ENCODE assay signal across 25 cellular contexts in genomic region chr9:13675638-13676000, GRCh38.
DNase-seq lines count a peak whose midpoint lies in the region; ATAC-seq, FAIRE-seq and TF ChIP-seq lines count a peak whose summit lies in the region.
"Had no signal": no experiment of that assay in that cellular context is flagged by ENCODE, and none has a peak within 500 bp of the region (broad histone marks: within the 10 kb centered on the region; RNA-seq: fewer than 3 reads in every experiment).

No MANE protein-coding gene starts in this region.

- FAIRE-seq in GM12892 (lab: Jason Lieb, UNC): no peak
- FAIRE-seq: A549, GM12878, HepG2, K562 had no signal

- no peak overlapping the region for H3K4me3 Mint-ChIP-seq in endodermal cell
- H3K4me3 Mint-ChIP-seq: CD4-positive, alpha-beta T cell had no signal

- WGBS in endodermal cell (ENCODE audit: insufficient coverage in 1 of 2, insufficient read length in 1 of 2), 2 experiments: 17 to 32% methylated on average over 2 of the region's 2 CpGs
- WGBS in right cardiac atrium: 34% methylated on average over 2 of the region's 2 CpGs
- 50 to 80% methylated on average over 2 of the region's 2 CpGs for WGBS in transverse colon (ENCODE audit: low coverage in 1 of 2), 2 donors

- H3K9me3 Mint-ChIP-seq in endodermal cell: no peaks in the 10 kb centered on the region

- H3K4me3 ChIP-seq in endodermal cell (ENCODE audit: low read length) (no peak overlapping the region), right cardiac atrium (ENCODE audit: low read length) (no peak overlapping the region), BE2C (ENCODE audit: low read depth, low read length) (no peak overlapping the region), transverse colon (no peak overlapping the region)
- H3K4me3 ChIP-seq: A549, GM12878, GM23248, K562, MG63, SK-N-MC had no signal

- no peak overlapping the region for H3K27ac ChIP-seq in endodermal cell (ENCODE audit: low read depth, low read length)
- no peak overlapping the region for H3K27ac ChIP-seq in right cardiac atrium (ENCODE audit: low read length)
- no peak overlapping the region for H3K27ac ChIP-seq in transverse colon
- H3K27ac ChIP-seq: A549, GM23248, SK-N-MC had no signal

- H3K27ac Mint-ChIP-seq in endodermal cell: no peak overlapping the region
- H3K27ac Mint-ChIP-seq: CD4-positive, alpha-beta T cell had no signal

- TF ChIP-seq POLR2A in GM12892 (IDR thresholded peaks at IDR 0.05; ENCODE audit: low read depth, low read length) (no peak), transverse colon (IDR thresholded peaks at IDR 0.05) (no peak)

- H3K36me3 ChIP-seq in endodermal cell (ENCODE audit: control insufficient read depth, insufficient read depth, low read length) (no peaks in the 10 kb centered on the region), BE2C (no peaks in the 10 kb centered on the region), transverse colon (no peaks in the 10 kb centered on the region)
- H3K36me3 ChIP-seq: MG63 had no signal

- no peak for TF ChIP-seq EP300 in transverse colon (IDR thresholded peaks at IDR 0.05; ENCODE audit: low read depth)

- H3K4me1 Mint-ChIP-seq in endodermal cell: peaks cover 14% of the 10 kb centered on the region

- H3K9ac ChIP-seq in endodermal cell (ENCODE audit: extremely low read depth, low read length, poor library complexity, severe bottlenecking): no peak overlapping the region
- H3K9ac ChIP-seq: GM23248 had no signal

- peak; percentile 44 to 60 for ATAC-seq in right cardiac atrium
- ATAC-seq: A549, GM12878, HepG2, K562 had no signal

- no peaks in the 10 kb centered on the region for H3K27me3 Mint-ChIP-seq in endodermal cell (ENCODE audit: insufficient read depth)
- H3K27me3 Mint-ChIP-seq: CD4-positive, alpha-beta T cell had no signal

- in situ Hi-C loops in transverse colon (cut with MboI; ENCODE audit: low pct_ligation_motif_present in 1 of 4, low pct_unique_long_range_greater_than_20kb in 1 of 4, low sequenced_read_pairs in 3 of 4): loop anchor here in 1 of 4 donors (25.0 kb wide), 1 partner anchor 112 kb away; no protein-coding TSS in a partner anchor

- no peaks in the 10 kb centered on the region for H3K36me3 Mint-ChIP-seq in endodermal cell (ENCODE audit: low read depth)

- H3K27me3 ChIP-seq in endodermal cell (ENCODE audit: control insufficient read depth, insufficient read depth, low read length, poor library complexity, severe bottlenecking) (no peaks in the 10 kb centered on the region), right cardiac atrium (ENCODE audit: control insufficient read depth, insufficient read depth) (no peaks in the 10 kb centered on the region), BE2C (no peaks in the 10 kb centered on the region), transverse colon (no peaks in the 10 kb centered on the region)
- H3K27me3 ChIP-seq: MG63 had no signal

- TF ChIP-seq CTCF in endodermal cell (conservative IDR thresholded peaks at IDR 0.05) (no peak), BE2C (IDR thresholded peaks at IDR 0.05; ENCODE audit: low read depth, low read length) (no peak), transverse colon (IDR thresholded peaks at IDR 0.05) (no peak)

- DNase-seq in RPMI8226: peak; percentile 53
- peak; percentile 73 for DNase-seq in endodermal cell
- DNase-seq in right cardiac atrium: no peak
- DNase-seq in retina: peak; percentile 7
- DNase-seq in GM12892 (ENCODE audit: insufficient read length): no peak
- no peak for DNase-seq in BE2C
- DNase-seq in transverse colon: no peak
- DNase-seq: CD4-positive, alpha-beta T cell; COR-L47; DND-41; GM23248; HCEC 1CT; MG63; NCI-H1417; NCI-H1694 treated with DMSO at 0.1 percent for 48 hours; NCI-H2081 treated with DMSO at 0.1 percent for 48 hours; NCI-H2171 treated with DMSO at 0.1 percent for 48 hours; NCI-H446; NCI-H526; SHP77 treated with DMSO at 0.1 percent for 48 hours had no signal

- intact Hi-C loops in right cardiac atrium (cut with DNase I) (no loop called here), transverse colon (cut with DNase I; ENCODE audit: low total_unique reads) (no loop called here)

- H3K9me3 ChIP-seq in endodermal cell (ENCODE audit: control insufficient read depth, low read length) (no peaks in the 10 kb centered on the region), right cardiac atrium (ENCODE audit: control insufficient read depth, low read length) (no peaks in the 10 kb centered on the region), BE2C (no peaks in the 10 kb centered on the region), transverse colon (no peaks in the 10 kb centered on the region)
- H3K9me3 ChIP-seq: A549 had no signal

- H3K4me1 ChIP-seq in endodermal cell (ENCODE audit: control insufficient read depth, insufficient read depth, low read length): peaks cover 3% of the 10 kb centered on the region
- peaks cover 2% of the 10 kb centered on the region for H3K4me1 ChIP-seq in right cardiac atrium (ENCODE audit: control insufficient read depth, insufficient read depth, low read length)
- H3K4me1 ChIP-seq in BE2C: no peaks in the 10 kb centered on the region
- no peaks in the 10 kb centered on the region for H3K4me1 ChIP-seq in transverse colon
- H3K4me1 ChIP-seq: A549 had no signal

Comparison
In these comparisons a context has a peak if more than half of its experiments do, and no peak if none do; other contexts are left out.
1. DNase-seq: peak in RPMI8226 (single experiment), endodermal cell (single experiment) and retina (single experiment); none in right cardiac atrium (0 of 3), GM12892 (single experiment), BE2C (single experiment) and transverse colon (single experiment).